In the genomic region with DNA sequence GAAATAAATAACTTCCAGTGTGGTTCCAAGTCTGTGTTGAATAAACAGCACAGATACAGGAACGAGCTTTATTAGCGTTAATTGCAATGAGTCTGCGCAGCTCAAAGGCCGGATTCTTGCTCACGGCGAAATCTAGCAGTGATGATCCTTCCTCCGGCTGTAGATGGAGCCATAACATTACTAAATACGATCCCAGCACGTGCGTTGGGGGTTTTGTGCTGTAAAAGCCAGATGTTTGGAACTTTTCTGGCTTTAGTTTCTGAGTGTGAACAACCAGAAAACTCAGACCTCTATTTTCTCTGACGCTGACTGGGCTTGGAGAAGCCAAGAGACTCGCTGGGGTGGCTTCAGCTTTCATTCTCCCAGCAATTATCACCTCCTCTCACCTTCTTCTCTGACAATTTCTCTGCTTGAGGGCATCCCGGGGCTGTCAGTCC, we compare ENCODE assay signal across 8 cellular contexts. TPM values are rescaled to one million over a fixed set of nuclear protein-coding genes. Genes with fewer than 3 reads are reported as not detected.
DNase-seq lines count a peak whose midpoint lies in the region; ATAC-seq lines count a peak whose summit lies in the region.

No MANE protein-coding gene starts in this region.

- POLR2A ChIA-PET in activated CD4-positive, alpha-beta T cell treated with anti-CD3 and anti-CD28 coated beads, Interleukin-2, amount 10 ng/mL, durations not matched to agents 7 days and 5 days (lab: Charles Lee) = no interaction called here

- peaks cover 33% of the 10 kb centered on the region for H3K27me3 Mint-ChIP-seq in activated CD4-positive, alpha-beta T cell treated with anti-CD3 and anti-CD28 coated beads, Interleukin-2, amount 10 ng/mL, durations not matched to agents 7 days and 5 days

- peak; percentile 90 for ATAC-seq in GM18868 (IDR thresholded peaks at IDR 0.05; ENCODE audit: unreplicated experiment)
- peak; percentile 77 for ATAC-seq in HG03354 (IDR thresholded peaks at IDR 0.05; ENCODE audit: poor library complexity, severe bottlenecking, unreplicated experiment)

- H3K4me1 Mint-ChIP-seq in activated CD4-positive, alpha-beta T cell treated with anti-CD3 and anti-CD28 coated beads, Interleukin-2, amount 10 ng/mL, durations not matched to agents 7 days and 5 days = peaks cover 40% of the 10 kb centered on the region

- H3K4me3 Mint-ChIP-seq in activated CD4-positive, alpha-beta T cell treated with anti-CD3 and anti-CD28 coated beads, Interleukin-2, amount 10 ng/mL, durations not matched to agents 7 days and 5 days = no peak overlapping the region

- DNase-seq in AG20443 (ENCODE audit: low spot score) (peak; percentile 92), NCI-H524 (lab: John Stamatoyannopoulos, UW) (peak; percentile 61 to 90), ecto neural progenitor cell (ENCODE audit: low spot score) (peak; percentile 69), lung microvascular endothelial cell (ENCODE audit: low read depth in 2 of 2) (peak; percentile 88 to 90)
- DNase-seq in activated CD4-positive, alpha-beta T cell treated with anti-CD3 and anti-CD28 coated beads, Interleukin-2, amount 10 ng/mL, durations not matched to agents 7 days and 5 days = peak; percentile 61
- DNase-seq in stimulated activated CD8-positive, alpha-beta memory T cell treated with anti-CD3 and anti-CD28 coated beads, Interleukin-15, amount 100 ng/mL, for 1 hour (ENCODE audit: low read depth) = peak; percentile 19

- no peaks in the 10 kb centered on the region for H3K9me3 Mint-ChIP-seq in activated CD4-positive, alpha-beta T cell treated with anti-CD3 and anti-CD28 coated beads, Interleukin-2, amount 10 ng/mL, durations not matched to agents 7 days and 5 days

- no peaks in the 10 kb centered on the region for H3K36me3 Mint-ChIP-seq in activated CD4-positive, alpha-beta T cell treated with anti-CD3 and anti-CD28 coated beads, Interleukin-2, amount 10 ng/mL, durations not matched to agents 7 days and 5 days (ENCODE audit: low read depth)

- CTCF ChIA-PET in activated CD4-positive, alpha-beta T cell treated with anti-CD3 and anti-CD28 coated beads, Interleukin-2, amount 10 ng/mL, durations not matched to agents 7 days and 5 days (lab: Charles Lee) = interaction anchor here (0.7 to 2.2 kb wide), 5 partner anchors 8 to 1381 kb away, joined by 3 to 7 read pairs (median 3); no protein-coding TSS in a partner anchor

- H3K27ac Mint-ChIP-seq in activated CD4-positive, alpha-beta T cell treated with anti-CD3 and anti-CD28 coated beads, Interleukin-2, amount 10 ng/mL, durations not matched to agents 7 days and 5 days = no peak overlapping the region

RNA-seq across cellular contexts. Expression of gene AKTIP, which starts 47.0 kb away (rescaled TPM):
- 10 to 100 TPM; 57.9 to 61.3 TPM for total RNA-seq in activated CD4-positive, alpha-beta T cell treated with anti-CD3 and anti-CD28 coated beads, Interleukin-2, amount 10 ng/mL, durations not matched to agents 7 days and 5 days
- 17.2 and 24.6 TPM in 2 replicates for total RNA-seq in lung microvascular endothelial cell

Comparison
In these comparisons a context has a peak if more than half of its experiments do, and no peak if none do; other contexts are left out.
1. Peak in every context shown above with its lines: DNase-seq and ATAC-seq.
2. DNase-seq: peak in every context shown above with its lines; median percentile 92 in AG20443; 89 in lung microvascular endothelial cell; 76 in NCI-H524; 69 in ecto neural progenitor cell; 61 in activated CD4-positive, alpha-beta T cell treated with anti-CD3 and anti-CD28 coated beads, Interleukin-2, amount 10 ng/mL, durations not matched to agents 7 days and 5 days; 19 in stimulated activated CD8-positive, alpha-beta memory T cell treated with anti-CD3 and anti-CD28 coated beads, Interleukin-15, amount 100 ng/mL, for 1 hour.